Comparison of ENCODE assay signal across 1 cellular context in the genomic region with DNA sequence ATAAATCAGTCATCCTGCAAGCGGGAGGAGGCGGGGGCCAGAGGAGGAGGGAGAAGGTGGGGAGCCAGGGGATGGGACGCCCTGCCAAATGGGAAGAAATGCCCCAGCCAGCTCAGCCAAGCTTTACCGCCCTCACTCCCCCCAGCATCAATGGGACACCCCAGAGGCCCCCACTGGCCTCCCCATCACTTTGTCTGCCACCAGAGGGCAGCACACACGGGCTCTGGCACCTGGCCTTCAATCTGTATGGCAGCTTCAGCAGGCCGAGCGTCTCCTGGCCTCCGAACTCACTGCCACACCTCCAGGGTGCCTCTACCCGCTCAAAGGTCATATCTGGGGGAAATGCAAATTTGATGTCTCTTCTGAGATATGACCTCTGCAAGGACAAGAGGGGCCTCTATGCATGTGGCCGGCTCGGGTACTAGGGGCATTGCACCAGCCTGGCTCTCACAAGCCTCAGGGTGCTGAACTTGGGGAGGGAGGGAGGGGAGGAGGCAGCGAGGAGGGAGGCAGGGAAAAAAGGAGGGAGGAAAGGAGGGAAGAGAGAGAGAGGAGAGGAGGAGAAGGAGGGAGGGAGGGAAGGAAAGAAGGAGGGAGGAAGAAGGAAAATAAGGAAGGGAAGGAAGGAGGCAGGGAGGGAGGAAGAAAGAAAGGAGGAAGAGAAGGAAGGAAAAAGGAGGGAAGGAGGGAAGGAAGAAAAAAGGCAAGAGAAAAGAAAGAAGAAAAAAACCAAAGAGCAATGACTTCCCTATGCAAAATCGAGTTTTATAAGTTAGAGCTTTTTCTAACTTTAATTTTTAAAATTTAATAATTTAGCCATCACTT.
TF ChIP-seq lines count a peak whose summit lies in the region.

No MANE protein-coding gene starts in this region.

TF ChIP-seq in K562, 482 proteins besides CTCF, POLR2A, EP300 and RAD21 (continued from another document and continues in another):
- TF ChIP-seq TBP (optimal IDR thresholded peaks at IDR 0.05; ENCODE audit: low read depth, low read length) (no peak), RFX1 (IDR thresholded peaks at IDR 0.05) (no peak), CREB1 (IDR thresholded peaks at IDR 0.05) (no peak), CREB1 (CRISPR knock-in tag; IDR thresholded peaks at IDR 0.05) (no peak), DACH1 (IDR thresholded peaks at IDR 0.05; ENCODE audit: partially characterized antibody) (no peak), TARDBP (IDR thresholded peaks at IDR 0.05) (no peak), MEIS2 (IDR thresholded peaks at IDR 0.05; ENCODE audit: partially characterized antibody) (peak; percentile 58), KAT8 (IDR thresholded peaks at IDR 0.05; ENCODE audit: low read depth) (no peak), JUND (IDR thresholded peaks at IDR 0.05; ENCODE audit: borderline replicate concordance, low read depth, low read length) (peak; percentile 45; the same call in 1 of the 2 replicates), JUND (tag; IDR thresholded peaks at IDR 0.05; ENCODE audit: borderline replicate concordance, low read depth, low read length) (no peak; the same call in 2 of the 3 replicates), PRMT5 (CRISPR knock-in tag; IDR thresholded peaks at IDR 0.05) (no peak), NFRKB (IDR thresholded peaks at IDR 0.05; ENCODE audit: low read depth) (no peak), SMARCA4 (IDR thresholded peaks at IDR 0.05) (no peak), KLF16 (IDR thresholded peaks at IDR 0.05) (peak; percentile 47; the same call in 1 of the 2 replicates)
- TF ChIP-seq, protein P1, sequence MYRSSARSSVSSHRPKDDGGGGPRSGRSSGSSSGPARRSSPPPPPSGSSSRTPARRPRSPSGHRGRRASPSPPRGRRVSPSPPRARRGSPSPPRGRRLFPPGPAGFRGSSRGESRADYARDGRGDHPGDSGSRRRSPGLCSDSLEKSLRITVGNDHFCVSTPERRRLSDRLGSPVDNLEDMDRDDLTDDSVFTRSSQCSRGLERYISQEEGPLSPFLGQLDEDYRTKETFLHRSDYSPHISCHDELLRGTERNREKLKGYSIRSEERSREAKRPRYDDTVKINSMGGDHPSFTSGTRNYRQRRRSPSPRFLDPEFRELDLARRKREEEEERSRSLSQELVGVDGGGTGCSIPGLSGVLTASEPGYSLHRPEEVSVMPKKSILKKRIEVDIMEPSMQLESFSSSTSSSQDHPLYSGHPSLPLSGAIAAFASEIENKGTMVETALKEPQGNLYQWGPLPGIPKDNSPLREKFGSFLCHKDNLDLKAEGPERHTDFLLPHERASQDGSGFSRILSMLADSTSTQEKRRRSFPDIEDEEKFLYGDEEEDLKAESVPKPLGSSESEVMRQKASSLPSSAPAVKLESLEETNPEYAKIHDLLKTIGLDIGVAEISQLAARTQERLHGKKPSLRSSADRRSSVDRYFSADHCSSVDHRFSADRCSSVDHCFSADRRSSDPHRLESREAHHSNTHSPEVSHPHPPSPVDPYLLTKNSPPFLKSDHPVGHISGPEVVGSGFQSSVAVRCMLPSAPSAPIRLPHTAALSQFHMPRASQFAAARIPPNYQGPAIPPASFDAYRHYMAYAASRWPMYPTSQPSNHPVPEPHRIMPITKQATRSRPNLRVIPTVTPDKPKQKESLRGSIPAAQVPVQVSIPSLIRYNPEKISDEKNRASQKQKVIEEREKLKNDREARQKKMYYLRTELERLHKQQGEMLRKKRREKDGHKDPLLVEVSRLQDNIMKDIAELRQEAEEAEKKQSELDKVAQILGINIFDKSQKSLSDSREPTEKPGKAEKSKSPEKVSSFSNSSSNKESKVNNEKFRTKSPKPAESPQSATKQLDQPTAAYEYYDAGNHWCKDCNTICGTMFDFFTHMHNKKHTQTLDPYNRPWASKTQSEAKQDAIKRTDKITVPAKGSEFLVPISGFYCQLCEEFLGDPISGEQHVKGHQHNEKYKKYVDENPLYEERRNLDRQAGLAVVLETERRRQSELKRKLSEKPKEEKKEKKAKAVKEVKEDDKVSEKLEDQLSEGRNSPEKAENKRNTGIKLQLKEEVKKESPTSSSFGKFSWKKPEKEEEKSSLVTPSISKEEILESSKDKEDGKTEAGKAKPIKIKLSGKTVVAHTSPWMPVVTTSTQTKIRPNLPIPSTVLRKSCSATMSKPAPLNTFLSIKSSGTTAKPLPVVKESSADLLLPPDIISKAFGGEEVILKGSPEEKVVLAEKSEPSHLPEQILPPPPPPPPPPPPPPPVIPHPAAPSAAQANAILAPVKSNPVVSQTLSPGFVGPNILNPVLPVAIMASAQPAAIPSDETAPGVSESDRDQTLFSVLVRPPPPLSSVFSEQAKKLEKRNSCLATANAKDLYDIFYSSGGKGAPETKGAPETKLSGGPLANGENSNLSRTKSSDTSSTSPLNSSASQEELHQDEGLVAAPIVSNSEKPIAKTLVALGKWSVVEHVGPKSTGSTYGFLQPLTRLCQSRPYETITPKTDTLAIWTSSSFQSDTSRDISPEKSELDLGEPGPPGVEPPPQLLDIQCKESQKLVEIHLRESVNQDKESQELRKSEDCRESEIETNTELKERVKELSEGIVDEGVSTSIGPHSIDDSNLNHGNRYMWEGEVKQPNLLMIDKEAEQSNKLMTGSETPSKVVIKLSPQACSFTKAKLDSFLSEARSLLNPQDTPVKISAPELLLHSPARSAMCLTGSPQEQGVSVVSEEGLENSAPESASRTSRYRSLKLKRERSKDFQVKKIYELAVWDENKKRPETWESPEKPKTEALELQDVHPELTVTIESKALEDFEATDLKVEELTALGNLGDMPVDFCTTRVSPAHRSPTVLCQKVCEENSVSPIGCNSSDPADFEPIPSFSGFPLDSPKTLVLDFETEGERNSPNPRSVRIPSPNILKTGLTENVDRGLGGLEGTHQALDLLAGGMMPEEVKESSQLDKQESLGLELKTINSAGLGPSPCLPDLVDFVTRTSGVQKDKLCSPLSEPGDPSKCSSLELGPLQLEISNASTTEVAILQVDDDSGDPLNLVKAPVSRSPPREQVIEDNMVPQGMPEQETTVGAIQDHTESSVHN (IDR thresholded peaks at IDR 0.05; ENCODE audit: borderline replicate concordance in 1 of 2, low read depth in 1 of 2): no peak
- TF ChIP-seq, protein P2, sequence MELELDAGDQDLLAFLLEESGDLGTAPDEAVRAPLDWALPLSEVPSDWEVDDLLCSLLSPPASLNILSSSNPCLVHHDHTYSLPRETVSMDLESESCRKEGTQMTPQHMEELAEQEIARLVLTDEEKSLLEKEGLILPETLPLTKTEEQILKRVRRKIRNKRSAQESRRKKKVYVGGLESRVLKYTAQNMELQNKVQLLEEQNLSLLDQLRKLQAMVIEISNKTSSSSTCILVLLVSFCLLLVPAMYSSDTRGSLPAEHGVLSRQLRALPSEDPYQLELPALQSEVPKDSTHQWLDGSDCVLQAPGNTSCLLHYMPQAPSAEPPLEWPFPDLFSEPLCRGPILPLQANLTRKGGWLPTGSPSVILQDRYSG (tag; conservative IDR thresholded peaks at IDR 0.05; ENCODE audit: low read depth): no peak
- TF ChIP-seq, protein P3, sequence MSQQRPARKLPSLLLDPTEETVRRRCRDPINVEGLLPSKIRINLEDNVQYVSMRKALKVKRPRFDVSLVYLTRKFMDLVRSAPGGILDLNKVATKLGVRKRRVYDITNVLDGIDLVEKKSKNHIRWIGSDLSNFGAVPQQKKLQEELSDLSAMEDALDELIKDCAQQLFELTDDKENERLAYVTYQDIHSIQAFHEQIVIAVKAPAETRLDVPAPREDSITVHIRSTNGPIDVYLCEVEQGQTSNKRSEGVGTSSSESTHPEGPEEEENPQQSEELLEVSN (IDR thresholded peaks at IDR 0.05; ENCODE audit: borderline replicate concordance in 1 of 2, extremely low read depth in 1 of 2, insufficient read depth in 1 of 2, insufficient read length in 1 of 2, low read depth in 1 of 2, low read length in 1 of 2, poor library complexity in 1 of 2, severe bottlenecking in 1 of 2): peak; percentile 31 to 40
- TF ChIP-seq, protein P4, sequence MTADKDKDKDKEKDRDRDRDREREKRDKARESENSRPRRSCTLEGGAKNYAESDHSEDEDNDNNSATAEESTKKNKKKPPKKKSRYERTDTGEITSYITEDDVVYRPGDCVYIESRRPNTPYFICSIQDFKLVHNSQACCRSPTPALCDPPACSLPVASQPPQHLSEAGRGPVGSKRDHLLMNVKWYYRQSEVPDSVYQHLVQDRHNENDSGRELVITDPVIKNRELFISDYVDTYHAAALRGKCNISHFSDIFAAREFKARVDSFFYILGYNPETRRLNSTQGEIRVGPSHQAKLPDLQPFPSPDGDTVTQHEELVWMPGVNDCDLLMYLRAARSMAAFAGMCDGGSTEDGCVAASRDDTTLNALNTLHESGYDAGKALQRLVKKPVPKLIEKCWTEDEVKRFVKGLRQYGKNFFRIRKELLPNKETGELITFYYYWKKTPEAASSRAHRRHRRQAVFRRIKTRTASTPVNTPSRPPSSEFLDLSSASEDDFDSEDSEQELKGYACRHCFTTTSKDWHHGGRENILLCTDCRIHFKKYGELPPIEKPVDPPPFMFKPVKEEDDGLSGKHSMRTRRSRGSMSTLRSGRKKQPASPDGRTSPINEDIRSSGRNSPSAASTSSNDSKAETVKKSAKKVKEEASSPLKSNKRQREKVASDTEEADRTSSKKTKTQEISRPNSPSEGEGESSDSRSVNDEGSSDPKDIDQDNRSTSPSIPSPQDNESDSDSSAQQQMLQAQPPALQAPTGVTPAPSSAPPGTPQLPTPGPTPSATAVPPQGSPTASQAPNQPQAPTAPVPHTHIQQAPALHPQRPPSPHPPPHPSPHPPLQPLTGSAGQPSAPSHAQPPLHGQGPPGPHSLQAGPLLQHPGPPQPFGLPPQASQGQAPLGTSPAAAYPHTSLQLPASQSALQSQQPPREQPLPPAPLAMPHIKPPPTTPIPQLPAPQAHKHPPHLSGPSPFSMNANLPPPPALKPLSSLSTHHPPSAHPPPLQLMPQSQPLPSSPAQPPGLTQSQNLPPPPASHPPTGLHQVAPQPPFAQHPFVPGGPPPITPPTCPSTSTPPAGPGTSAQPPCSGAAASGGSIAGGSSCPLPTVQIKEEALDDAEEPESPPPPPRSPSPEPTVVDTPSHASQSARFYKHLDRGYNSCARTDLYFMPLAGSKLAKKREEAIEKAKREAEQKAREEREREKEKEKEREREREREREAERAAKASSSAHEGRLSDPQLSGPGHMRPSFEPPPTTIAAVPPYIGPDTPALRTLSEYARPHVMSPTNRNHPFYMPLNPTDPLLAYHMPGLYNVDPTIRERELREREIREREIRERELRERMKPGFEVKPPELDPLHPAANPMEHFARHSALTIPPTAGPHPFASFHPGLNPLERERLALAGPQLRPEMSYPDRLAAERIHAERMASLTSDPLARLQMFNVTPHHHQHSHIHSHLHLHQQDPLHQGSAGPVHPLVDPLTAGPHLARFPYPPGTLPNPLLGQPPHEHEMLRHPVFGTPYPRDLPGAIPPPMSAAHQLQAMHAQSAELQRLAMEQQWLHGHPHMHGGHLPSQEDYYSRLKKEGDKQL (CRISPR knock-in tag; IDR thresholded peaks at IDR 0.05; ENCODE audit: borderline replicate concordance): no peak
- TF ChIP-seq, protein P5, sequence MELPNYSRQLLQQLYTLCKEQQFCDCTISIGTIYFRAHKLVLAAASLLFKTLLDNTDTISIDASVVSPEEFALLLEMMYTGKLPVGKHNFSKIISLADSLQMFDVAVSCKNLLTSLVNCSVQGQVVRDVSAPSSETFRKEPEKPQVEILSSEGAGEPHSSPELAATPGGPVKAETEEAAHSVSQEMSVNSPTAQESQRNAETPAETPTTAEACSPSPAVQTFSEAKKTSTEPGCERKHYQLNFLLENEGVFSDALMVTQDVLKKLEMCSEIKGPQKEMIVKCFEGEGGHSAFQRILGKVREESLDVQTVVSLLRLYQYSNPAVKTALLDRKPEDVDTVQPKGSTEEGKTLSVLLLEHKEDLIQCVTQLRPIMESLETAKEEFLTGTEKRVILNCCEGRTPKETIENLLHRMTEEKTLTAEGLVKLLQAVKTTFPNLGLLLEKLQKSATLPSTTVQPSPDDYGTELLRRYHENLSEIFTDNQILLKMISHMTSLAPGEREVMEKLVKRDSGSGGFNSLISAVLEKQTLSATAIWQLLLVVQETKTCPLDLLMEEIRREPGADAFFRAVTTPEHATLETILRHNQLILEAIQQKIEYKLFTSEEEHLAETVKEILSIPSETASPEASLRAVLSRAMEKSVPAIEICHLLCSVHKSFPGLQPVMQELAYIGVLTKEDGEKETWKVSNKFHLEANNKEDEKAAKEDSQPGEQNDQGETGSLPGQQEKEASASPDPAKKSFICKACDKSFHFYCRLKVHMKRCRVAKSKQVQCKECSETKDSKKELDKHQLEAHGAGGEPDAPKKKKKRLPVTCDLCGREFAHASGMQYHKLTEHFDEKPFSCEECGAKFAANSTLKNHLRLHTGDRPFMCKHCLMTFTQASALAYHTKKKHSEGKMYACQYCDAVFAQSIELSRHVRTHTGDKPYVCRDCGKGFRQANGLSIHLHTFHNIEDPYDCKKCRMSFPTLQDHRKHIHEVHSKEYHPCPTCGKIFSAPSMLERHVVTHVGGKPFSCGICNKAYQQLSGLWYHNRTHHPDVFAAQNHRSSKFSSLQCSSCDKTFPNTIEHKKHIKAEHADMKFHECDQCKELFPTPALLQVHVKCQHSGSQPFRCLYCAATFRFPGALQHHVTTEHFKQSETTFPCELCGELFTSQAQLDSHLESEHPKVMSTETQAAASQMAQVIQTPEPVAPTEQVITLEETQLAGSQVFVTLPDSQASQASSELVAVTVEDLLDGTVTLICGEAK (IDR thresholded peaks at IDR 0.05): peak; percentile 29; the same call in 1 of the 2 replicates
- TF ChIP-seq, protein P5 (CRISPR knock-in tag; IDR thresholded peaks at IDR 0.05): no peak
- TF ChIP-seq, protein P6, sequence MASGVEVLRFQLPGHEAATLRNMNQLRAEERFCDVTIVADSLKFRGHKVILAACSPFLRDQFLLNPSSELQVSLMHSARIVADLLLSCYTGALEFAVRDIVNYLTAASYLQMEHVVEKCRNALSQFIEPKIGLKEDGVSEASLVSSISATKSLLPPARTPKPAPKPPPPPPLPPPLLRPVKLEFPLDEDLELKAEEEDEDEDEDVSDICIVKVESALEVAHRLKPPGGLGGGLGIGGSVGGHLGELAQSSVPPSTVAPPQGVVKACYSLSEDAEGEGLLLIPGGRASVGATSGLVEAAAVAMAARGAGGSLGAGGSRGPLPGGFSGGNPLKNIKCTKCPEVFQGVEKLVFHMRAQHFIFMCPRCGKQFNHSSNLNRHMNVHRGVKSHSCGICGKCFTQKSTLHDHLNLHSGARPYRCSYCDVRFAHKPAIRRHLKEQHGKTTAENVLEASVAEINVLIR (CRISPR knock-in tag; IDR thresholded peaks at IDR 0.05): no peak
